ENCODE assay signal across 19 cellular contexts in the genomic region with DNA sequence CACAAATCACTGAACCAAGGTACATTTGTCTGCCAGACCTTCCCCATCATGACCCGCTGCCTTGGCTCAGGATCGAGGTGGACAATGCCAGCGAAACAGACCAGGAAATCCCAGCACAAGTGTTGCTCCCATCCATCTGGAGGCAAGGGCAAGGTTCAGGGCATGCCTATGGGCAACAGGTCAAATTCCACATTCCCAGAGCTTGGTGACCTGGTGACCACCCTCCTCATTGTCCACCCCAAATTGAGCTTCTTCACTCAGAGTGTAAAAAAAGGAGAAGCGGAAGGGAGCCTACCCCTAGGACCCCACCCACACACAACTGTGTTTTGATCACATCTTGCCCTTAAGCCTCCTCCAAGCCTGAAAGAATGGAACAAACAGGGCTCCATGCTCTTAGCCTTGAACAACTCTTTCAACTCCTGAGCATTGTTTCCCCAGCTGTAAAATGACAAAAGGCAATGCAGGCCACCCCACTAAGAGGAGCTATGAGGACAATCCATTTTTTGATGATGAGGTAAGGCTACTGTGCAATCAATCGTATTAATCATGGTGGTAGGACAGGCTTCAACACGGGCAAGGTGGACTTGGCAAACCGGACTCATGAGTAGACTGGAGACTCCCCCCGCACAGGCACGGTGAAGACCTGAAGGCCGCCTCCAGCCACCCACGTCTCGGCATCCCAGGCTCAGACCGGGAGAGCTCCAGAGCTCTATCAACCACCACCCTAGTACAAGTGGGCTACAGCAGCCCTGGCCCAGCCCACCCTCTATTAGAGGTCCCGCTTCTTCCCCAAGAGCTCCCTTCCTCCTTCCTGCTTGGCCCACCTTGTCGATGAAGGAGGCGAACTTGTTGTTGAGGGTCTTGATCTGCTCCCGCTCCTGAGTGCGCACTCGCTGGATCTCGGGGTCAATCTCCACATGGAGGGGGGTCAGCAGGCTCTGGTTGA. TPM values are rescaled to one million over a fixed set of nuclear protein-coding genes. Genes with fewer than 3 reads are reported as not detected.
"Had no signal": no experiment of that assay in that cellular context is flagged by ENCODE, and none has a peak within 500 bp of the region (broad histone marks: within the 10 kb centered on the region; RNA-seq: fewer than 3 reads in every experiment).

No MANE protein-coding gene starts in this region.

- H3K36me3 ChIP-seq: esophagus muscularis mucosa, prostate gland had no signal

- H3K9me3 ChIP-seq: esophagus muscularis mucosa, prostate gland, SK-N-SH had no signal

- H3K27ac Mint-ChIP-seq: activated CD4-positive, alpha-beta memory T cell treated with anti-CD3 and anti-CD28 coated beads for 36 hours; activated CD8-positive, alpha-beta memory T cell treated with anti-CD3 and anti-CD28 coated beads, Interleukin-2, amount 10 ng/mL, durations not matched to agents 7 days and 5 days; activated naive CD4-positive, alpha-beta T cell treated with anti-CD3 and anti-CD28 coated beads, Interleukin-2, amount 50 U/mL, for 24 hours; activated T-cell treated with anti-CD3 and anti-CD28 coated beads, Interleukin-2, amount 50 U/mL, for 24 hours; natural killer cell treated with Interleukin-12 subunit alpha and Interleukin-12 subunit beta and Interleukin-15 and Interleukin-18, amount 100 ng/mL, for 72 hours had no signal

- H3K9me3 Mint-ChIP-seq: activated CD4-positive, alpha-beta memory T cell treated with anti-CD3 and anti-CD28 coated beads for 36 hours; activated naive CD4-positive, alpha-beta T cell treated with anti-CD3 and anti-CD28 coated beads, Interleukin-2, amount 50 U/mL, for 24 hours; activated T-cell treated with anti-CD3 and anti-CD28 coated beads, Interleukin-2, amount 50 U/mL, for 24 hours; natural killer cell treated with Interleukin-12 subunit alpha and Interleukin-12 subunit beta and Interleukin-15 and Interleukin-18, amount 100 ng/mL, for 72 hours had no signal

- H3K4me1 ChIP-seq: esophagus muscularis mucosa, prostate gland had no signal

- ATAC-seq: activated CD8-positive, alpha-beta memory T cell treated with anti-CD3 and anti-CD28 coated beads, Interleukin-2, amount 10 ng/mL, durations not matched to agents 7 days and 5 days; left ventricle myocardium superior; natural killer cell treated with Interleukin-12 subunit alpha and Interleukin-12 subunit beta and Interleukin-15 and Interleukin-18, amount 100 ng/mL, for 72 hours; right cardiac atrium had no signal

- H3K4me3 Mint-ChIP-seq: activated CD4-positive, alpha-beta memory T cell treated with anti-CD3 and anti-CD28 coated beads for 36 hours; activated CD8-positive, alpha-beta memory T cell treated with anti-CD3 and anti-CD28 coated beads, Interleukin-2, amount 10 ng/mL, durations not matched to agents 7 days and 5 days; activated naive CD4-positive, alpha-beta T cell treated with anti-CD3 and anti-CD28 coated beads, Interleukin-2, amount 50 U/mL, for 24 hours; activated T-cell treated with anti-CD3 and anti-CD28 coated beads, Interleukin-2, amount 50 U/mL, for 24 hours; natural killer cell treated with Interleukin-12 subunit alpha and Interleukin-12 subunit beta and Interleukin-15 and Interleukin-18, amount 100 ng/mL, for 72 hours had no signal

- H3K36me3 Mint-ChIP-seq: activated CD4-positive, alpha-beta memory T cell treated with anti-CD3 and anti-CD28 coated beads for 36 hours; activated CD8-positive, alpha-beta memory T cell treated with anti-CD3 and anti-CD28 coated beads, Interleukin-2, amount 10 ng/mL, durations not matched to agents 7 days and 5 days; activated naive CD4-positive, alpha-beta T cell treated with anti-CD3 and anti-CD28 coated beads, Interleukin-2, amount 50 U/mL, for 24 hours; natural killer cell treated with Interleukin-12 subunit alpha and Interleukin-12 subunit beta and Interleukin-15 and Interleukin-18, amount 100 ng/mL, for 72 hours had no signal

- H3K4me3 ChIP-seq: esophagus muscularis mucosa, prostate gland had no signal

- H3K27me3 Mint-ChIP-seq: activated naive CD4-positive, alpha-beta T cell treated with anti-CD3 and anti-CD28 coated beads, Interleukin-2, amount 50 U/mL, for 24 hours; activated T-cell treated with anti-CD3 and anti-CD28 coated beads, Interleukin-2, amount 50 U/mL, for 24 hours; natural killer cell treated with Interleukin-12 subunit alpha and Interleukin-12 subunit beta and Interleukin-15 and Interleukin-18, amount 100 ng/mL, for 72 hours had no signal

- H3K27ac ChIP-seq: esophagus muscularis mucosa, prostate gland, VCaP had no signal

- DNase-seq: activated CD4-positive, alpha-beta memory T cell treated with anti-CD3 and anti-CD28 coated beads for 36 hours; activated CD8-positive, alpha-beta memory T cell treated with anti-CD3 and anti-CD28 coated beads, Interleukin-2, amount 10 ng/mL, durations not matched to agents 7 days and 5 days; activated T-cell treated with anti-CD3 and anti-CD28 coated beads, Interleukin-2, amount 50 U/mL, for 24 hours; anterior cingulate cortex; hippocampal formation; kidney; left ventricle myocardium superior; mesendoderm; right cardiac atrium; SK-N-SH; T-helper 1 cell; T1000 had no signal

- FAIRE-seq: kidney, urothelium cell line had no signal

RNA-seq across cellular contexts. Expression of a gene that starts 0.9 kb away (rescaled TPM):
- total RNA-seq: activated CD4-positive, alpha-beta memory T cell treated with anti-CD3 and anti-CD28 coated beads for 36 hours; esophagus muscularis mucosa; kidney; left ventricle myocardium superior; natural killer cell treated with Interleukin-12 subunit alpha and Interleukin-12 subunit beta and Interleukin-15 and Interleukin-18, amount 100 ng/mL, for 72 hours; prostate gland; right cardiac atrium had no signal
- polyA plus RNA-seq: SK-N-SH had no signal

RNA-seq across cellular contexts. Expression of a gene that starts 15.6 kb away (rescaled TPM):
- total RNA-seq: activated CD4-positive, alpha-beta memory T cell treated with anti-CD3 and anti-CD28 coated beads for 36 hours; activated CD8-positive, alpha-beta memory T cell treated with anti-CD3 and anti-CD28 coated beads, Interleukin-2, amount 10 ng/mL, durations not matched to agents 7 days and 5 days; kidney; left ventricle myocardium superior; natural killer cell treated with Interleukin-12 subunit alpha and Interleukin-12 subunit beta and Interleukin-15 and Interleukin-18, amount 100 ng/mL, for 72 hours; right cardiac atrium had no signal
- polyA plus RNA-seq: SK-N-SH had no signal

RNA-seq across cellular contexts. Expression of a gene that starts 19.3 kb away (rescaled TPM):
- total RNA-seq: activated CD4-positive, alpha-beta memory T cell treated with anti-CD3 and anti-CD28 coated beads for 36 hours; activated CD8-positive, alpha-beta memory T cell treated with anti-CD3 and anti-CD28 coated beads, Interleukin-2, amount 10 ng/mL, durations not matched to agents 7 days and 5 days; kidney; left ventricle myocardium superior; natural killer cell treated with Interleukin-12 subunit alpha and Interleukin-12 subunit beta and Interleukin-15 and Interleukin-18, amount 100 ng/mL, for 72 hours; omental fat pad; right cardiac atrium had no signal
- polyA plus RNA-seq: SK-N-SH had no signal

RNA-seq across cellular contexts. Expression of a gene that starts 37.3 kb away (rescaled TPM):
- total RNA-seq: activated CD4-positive, alpha-beta memory T cell treated with anti-CD3 and anti-CD28 coated beads for 36 hours; activated CD8-positive, alpha-beta memory T cell treated with anti-CD3 and anti-CD28 coated beads, Interleukin-2, amount 10 ng/mL, durations not matched to agents 7 days and 5 days; esophagus muscularis mucosa; kidney; left ventricle myocardium superior; natural killer cell treated with Interleukin-12 subunit alpha and Interleukin-12 subunit beta and Interleukin-15 and Interleukin-18, amount 100 ng/mL, for 72 hours; omental fat pad; prostate gland; right cardiac atrium had no signal
- polyA plus RNA-seq: right cardiac atrium, SK-N-SH had no signal

RNA-seq across cellular contexts. Expression of a gene that starts 56.1 kb away (rescaled TPM):
- total RNA-seq: activated CD4-positive, alpha-beta memory T cell treated with anti-CD3 and anti-CD28 coated beads for 36 hours; activated CD8-positive, alpha-beta memory T cell treated with anti-CD3 and anti-CD28 coated beads, Interleukin-2, amount 10 ng/mL, durations not matched to agents 7 days and 5 days; esophagus muscularis mucosa; kidney; left ventricle myocardium superior; natural killer cell treated with Interleukin-12 subunit alpha and Interleukin-12 subunit beta and Interleukin-15 and Interleukin-18, amount 100 ng/mL, for 72 hours; omental fat pad; prostate gland; right cardiac atrium had no signal
- polyA plus RNA-seq: right cardiac atrium, SK-N-SH had no signal
